Comparison of ENCODE assay signal across 14 cellular contexts in genomic region chr22:42816339-42816738, GRCh38. TPM values are rescaled to one million over a fixed set of nuclear protein-coding genes. Genes with fewer than 3 reads are reported as not detected.
DNase-seq lines count a peak whose midpoint lies in the region; ATAC-seq and TF ChIP-seq lines count a peak whose summit lies in the region.
"Had no signal": no experiment of that assay in that cellular context is flagged by ENCODE, and none has a peak within 500 bp of the region (broad histone marks: within the 10 kb centered on the region; RNA-seq: fewer than 3 reads in every experiment).

No MANE protein-coding gene starts in this region.

- no peak for DNase-seq in activated naive CD8-positive, alpha-beta T cell treated with anti-CD3 and anti-CD28 coated beads, Interleukin-2, amount 50 U/mL, for 24 hours
- no peak for DNase-seq in activated naive CD8-positive, alpha-beta T cell treated with anti-CD3 and anti-CD28 coated beads for 36 hours
- DNase-seq in lower lobe of right lung: no peak
- DNase-seq in GOT3 (lab: John Stamatoyannopoulos, UW): no peak
- DNase-seq in effector CD8-positive, alpha-beta T cell (lab: John Stamatoyannopoulos, UW): no peak
- no peak for DNase-seq in T-helper 9 cell
- DNase-seq: Caco-2, GF-D8, NCI-H1048, NCI-H1694, NCI-H446 treated with DMSO at 0.1 percent for 48 hours, SIG-M5 had no signal

- H3K27me3 ChIP-seq in lower lobe of right lung (ENCODE audit: low read depth): no peaks in the 10 kb centered on the region

- H3K4me3 Mint-ChIP-seq in activated naive CD8-positive, alpha-beta T cell treated with anti-CD3 and anti-CD28 coated beads, Interleukin-2, amount 50 U/mL, for 24 hours: no peak overlapping the region
- no peak overlapping the region for H3K4me3 Mint-ChIP-seq in activated naive CD8-positive, alpha-beta T cell treated with anti-CD3 and anti-CD28 coated beads for 36 hours

- no peak overlapping the region for H3K4me3 ChIP-seq in lower lobe of right lung
- H3K4me3 ChIP-seq: K562 had no signal

- peaks cover 16% of the 10 kb centered on the region for H3K36me3 Mint-ChIP-seq in activated naive CD8-positive, alpha-beta T cell treated with anti-CD3 and anti-CD28 coated beads, Interleukin-2, amount 50 U/mL, for 24 hours (ENCODE audit: low read depth)
- peaks cover 1% of the 10 kb centered on the region for H3K36me3 Mint-ChIP-seq in activated naive CD8-positive, alpha-beta T cell treated with anti-CD3 and anti-CD28 coated beads for 36 hours

- peaks cover 67% of the 10 kb centered on the region for H3K36me3 ChIP-seq in lower lobe of right lung

- H3K27ac Mint-ChIP-seq in activated naive CD8-positive, alpha-beta T cell treated with anti-CD3 and anti-CD28 coated beads, Interleukin-2, amount 50 U/mL, for 24 hours: peak overlapping the region; percentile 32
- no peak overlapping the region for H3K27ac Mint-ChIP-seq in activated naive CD8-positive, alpha-beta T cell treated with anti-CD3 and anti-CD28 coated beads for 36 hours

- intact Hi-C loops in lower lobe of right lung (cut with DNase I): loop anchor here (2.0 kb wide), 1 partner anchor 22 kb away; no protein-coding TSS in a partner anchor

- H3K4me1 Mint-ChIP-seq in activated naive CD8-positive, alpha-beta T cell treated with anti-CD3 and anti-CD28 coated beads, Interleukin-2, amount 50 U/mL, for 24 hours: no peaks in the 10 kb centered on the region
- peaks cover 4% of the 10 kb centered on the region for H3K4me1 Mint-ChIP-seq in activated naive CD8-positive, alpha-beta T cell treated with anti-CD3 and anti-CD28 coated beads for 36 hours

- no peak for ATAC-seq in activated naive CD8-positive, alpha-beta T cell treated with anti-CD3 and anti-CD28 coated beads, Interleukin-2, amount 50 U/mL, for 24 hours
- ATAC-seq in lower lobe of right lung: peak; percentile 48 to 63
- ATAC-seq: K562 had no signal

- H3K27ac ChIP-seq in VCaP: peak overlapping the region; percentile 88; the same call in 1 of the 2 replicates
- peak overlapping the region; percentile 7 for H3K27ac ChIP-seq in lower lobe of right lung

- TF ChIP-seq CTCF in VCaP (conservative IDR thresholded peaks at IDR 0.05) (no peak), lower lobe of right lung (IDR thresholded peaks at IDR 0.05) (no peak)

- no peaks in the 10 kb centered on the region for H3K27me3 Mint-ChIP-seq in activated naive CD8-positive, alpha-beta T cell treated with anti-CD3 and anti-CD28 coated beads, Interleukin-2, amount 50 U/mL, for 24 hours
- H3K27me3 Mint-ChIP-seq in activated naive CD8-positive, alpha-beta T cell treated with anti-CD3 and anti-CD28 coated beads for 36 hours: no peaks in the 10 kb centered on the region

- H3K9me3 Mint-ChIP-seq in activated naive CD8-positive, alpha-beta T cell treated with anti-CD3 and anti-CD28 coated beads, Interleukin-2, amount 50 U/mL, for 24 hours: no peaks in the 10 kb centered on the region
- H3K9me3 Mint-ChIP-seq in activated naive CD8-positive, alpha-beta T cell treated with anti-CD3 and anti-CD28 coated beads for 36 hours: no peaks in the 10 kb centered on the region

- H3K4me1 ChIP-seq in lower lobe of right lung: peaks cover 34% of the 10 kb centered on the region
- H3K4me1 ChIP-seq: Caco-2 had no signal

- no peaks in the 10 kb centered on the region for H3K9me3 ChIP-seq in lower lobe of right lung
- H3K9me3 ChIP-seq: Caco-2 had no signal

RNA-seq across cellular contexts. Expression of gene ARFGAP3, which starts 40.7 kb away (rescaled TPM):
- 10 to 100 TPM; 27.2 to 29.1 TPM for total RNA-seq in activated naive CD8-positive, alpha-beta T cell treated with anti-CD3 and anti-CD28 coated beads for 36 hours
- 39.9 TPM for total RNA-seq in lower lobe of right lung
